In genomic region chr20:25233016-25233772, GRCh38 we compare ENCODE assay signal across 10 cellular contexts. TPM values are rescaled to one million over a fixed set of nuclear protein-coding genes. Genes with fewer than 3 reads are reported as not detected.
DNase-seq lines count a peak whose midpoint lies in the region; ATAC-seq and TF ChIP-seq lines count a peak whose summit lies in the region.
"Had no signal": no experiment of that assay in that cellular context is flagged by ENCODE, and none has a peak within 500 bp of the region (broad histone marks: within the 10 kb centered on the region; RNA-seq: fewer than 3 reads in every experiment).

No MANE protein-coding gene starts in this region.

- H3K9me3 ChIP-seq in lower lobe of right lung = no peaks in the 10 kb centered on the region
- H3K9me3 ChIP-seq: adrenal gland had no signal

- H3K4me3 Mint-ChIP-seq in activated T-cell treated with anti-CD3 and anti-CD28 coated beads, Interleukin-2, amount 50 U/mL, for 4 hours = no peak overlapping the region

- TF ChIP-seq CTCF in cardiac fibroblast (IDR thresholded peaks at IDR 0.05; ENCODE audit: low read depth, low read length) (no peak), lower lobe of right lung (IDR thresholded peaks at IDR 0.05) (no peak)

- H3K4me1 Mint-ChIP-seq in activated T-cell treated with anti-CD3 and anti-CD28 coated beads, Interleukin-2, amount 50 U/mL, for 4 hours (ENCODE audit: low read depth) = peaks cover 12% of the 10 kb centered on the region

- no peaks in the 10 kb centered on the region for H3K36me3 ChIP-seq in lower lobe of right lung
- H3K36me3 ChIP-seq: adrenal gland had no signal

- in situ Hi-C loops in ACHN (cut with HindIII; ENCODE audit: low pct_ligation_motif_present, low pct_unique_long_range_greater_than_20kb, low sequenced_read_pairs) = no loop called here

- H3K4me3 ChIP-seq in cardiac fibroblast (replicated peaks in 1 of 2; ENCODE audit: low read depth in 2 of 2, low read length in 2 of 2) (no peak overlapping the region), lower lobe of right lung (no peak overlapping the region)
- H3K4me3 ChIP-seq: adrenal gland had no signal

- DNase-seq in ACHN (peak; percentile 23), NCI-H1092 (lab: John Stamatoyannopoulos, UW) (peak; percentile 35), cardiac fibroblast (ENCODE audit: low read depth in 2 of 2) (peak; percentile 81), lower lobe of right lung (peak; percentile 81), NOMO-1 treated with DMSO at 0.1 percent for 48 hours (lab: John Stamatoyannopoulos, UW; ENCODE audit: unreplicated experiment) (no peak), NCI-H1930 (lab: John Stamatoyannopoulos, UW) (no peak), RPMI8226 (no peak)
- DNase-seq in activated T-cell treated with anti-CD3 and anti-CD28 coated beads, Interleukin-2, amount 50 U/mL, for 4 hours = no peak

- peak overlapping the region; percentile 32 for H3K27ac ChIP-seq in lower lobe of right lung
- H3K27ac ChIP-seq: adrenal gland, parathyroid adenoma had no signal

- intact Hi-C loops in lower lobe of right lung (cut with DNase I) = no loop called here

- peak; percentile 83 to 91 for ATAC-seq in lower lobe of right lung
- ATAC-seq in activated T-cell treated with anti-CD3 and anti-CD28 coated beads, Interleukin-2, amount 50 U/mL, for 4 hours = no peak

- no peaks in the 10 kb centered on the region for H3K9me3 Mint-ChIP-seq in activated T-cell treated with anti-CD3 and anti-CD28 coated beads, Interleukin-2, amount 50 U/mL, for 4 hours

- no peaks in the 10 kb centered on the region for H3K36me3 Mint-ChIP-seq in activated T-cell treated with anti-CD3 and anti-CD28 coated beads, Interleukin-2, amount 50 U/mL, for 4 hours (ENCODE audit: insufficient read depth)

- peaks cover 3% of the 10 kb centered on the region for H3K27me3 ChIP-seq in lower lobe of right lung (ENCODE audit: low read depth)
- H3K27me3 ChIP-seq: adrenal gland had no signal

- peaks cover 34% of the 10 kb centered on the region for H3K4me1 ChIP-seq in lower lobe of right lung
- H3K4me1 ChIP-seq: parathyroid adenoma had no signal

- peaks cover 15% of the 10 kb centered on the region for H3K27me3 Mint-ChIP-seq in activated T-cell treated with anti-CD3 and anti-CD28 coated beads, Interleukin-2, amount 50 U/mL, for 4 hours (ENCODE audit: low read depth)

RNA-seq across cellular contexts. Expression of gene PYGB, which starts 14.7 kb away (rescaled TPM):
- total RNA-seq in lower lobe of right lung = 57.5 TPM
- total RNA-seq in activated T-cell treated with anti-CD3 and anti-CD28 coated beads, Interleukin-2, amount 50 U/mL, for 4 hours = 10 to 100 TPM; 32.5 to 37.6 (median 34.6) TPM

RNA-seq across cellular contexts. Expression of gene ENTPD6, which starts 37.7 kb away (rescaled TPM):
- total RNA-seq in lower lobe of right lung = 64.5 TPM
- total RNA-seq in activated T-cell treated with anti-CD3 and anti-CD28 coated beads, Interleukin-2, amount 50 U/mL, for 4 hours = 10 to 100 TPM; 43.4 to 51.2 (median 47.1) TPM

Comparison
In these comparisons a context has a peak if more than half of its experiments do, and no peak if none do; other contexts are left out.
1. DNase-seq: peak in ACHN (single experiment), NCI-H1092 (single experiment), cardiac fibroblast (2 of 2) and lower lobe of right lung (single experiment); none in NOMO-1 treated with DMSO at 0.1 percent for 48 hours (single experiment), NCI-H1930 (0 of 2), activated T-cell treated with anti-CD3 and anti-CD28 coated beads, Interleukin-2, amount 50 U/mL, for 4 hours (single experiment) and RPMI8226 (single experiment).
2. ATAC-seq: peak in lower lobe of right lung (2 of 2); none in activated T-cell treated with anti-CD3 and anti-CD28 coated beads, Interleukin-2, amount 50 U/mL, for 4 hours (0 of 2).